In genomic region chr7:25069900-25070443, GRCh38 we compare ENCODE assay signal across 8 cellular contexts. TPM values are rescaled to one million over a fixed set of nuclear protein-coding genes. Genes with fewer than 3 reads are reported as not detected.
DNase-seq lines count a peak whose midpoint lies in the region; ATAC-seq and TF ChIP-seq lines count a peak whose summit lies in the region.

No MANE protein-coding gene starts in this region.

- no peaks in the 10 kb centered on the region for H3K36me3 Mint-ChIP-seq in HFFc6 (ENCODE audit: low read depth)
- H3K36me3 Mint-ChIP-seq in activated CD4-positive, alpha-beta T cell treated with anti-CD3 and anti-CD28 coated beads, Interleukin-2, amount 10 ng/mL, durations not matched to agents 7 days and 5 days (ENCODE audit: low read depth), result no peaks in the 10 kb centered on the region

- TF ChIP-seq CTCF in HFFc6 (IDR thresholded peaks at IDR 0.05) (peak; percentile 98), epithelial cell of esophagus (IDR thresholded peaks at IDR 0.05; ENCODE audit: insufficient read depth, low read depth, low read length, missing control alignments) (peak; percentile 80)

- no peaks in the 10 kb centered on the region for H3K9me3 Mint-ChIP-seq in HFFc6
- H3K9me3 Mint-ChIP-seq in activated CD4-positive, alpha-beta T cell treated with anti-CD3 and anti-CD28 coated beads, Interleukin-2, amount 10 ng/mL, durations not matched to agents 7 days and 5 days, result no peaks in the 10 kb centered on the region

- no peaks in the 10 kb centered on the region for H3K36me3 ChIP-seq in mucosa of rectum (ENCODE audit: control insufficient read depth in 2 of 2, insufficient read depth in 2 of 2, low read length in 2 of 2)

- H3K4me1 Mint-ChIP-seq in HFFc6 (ENCODE audit: low read depth), result peaks cover 43% of the 10 kb centered on the region
- peaks cover 21% of the 10 kb centered on the region for H3K4me1 Mint-ChIP-seq in activated CD4-positive, alpha-beta T cell treated with anti-CD3 and anti-CD28 coated beads, Interleukin-2, amount 10 ng/mL, durations not matched to agents 7 days and 5 days

- H3K4me3 ChIP-seq in epithelial cell of esophagus (ENCODE audit: low read length) (no peak overlapping the region), mucosa of rectum (ENCODE audit: low read length in 2 of 2) (peak overlapping the region; percentile 40 to 50)

- CTCF ChIA-PET in activated CD4-positive, alpha-beta T cell treated with anti-CD3 and anti-CD28 coated beads, Interleukin-2, amount 10 ng/mL, durations not matched to agents 7 days and 5 days (lab: Charles Lee), result interaction anchor here (0.6 to 2.1 kb wide), 22 partner anchors 11 to 1571 kb away, joined by 3 to 11 read pairs (median 3); no protein-coding TSS in a partner anchor

- H3K9ac ChIP-seq in mucosa of rectum (ENCODE audit: low read depth in 1 of 2, low read length in 2 of 2), result peak overlapping the region; percentile 6

- no peaks in the 10 kb centered on the region for H3K4me1 ChIP-seq in mucosa of rectum (ENCODE audit: control insufficient read depth in 2 of 2, insufficient read depth in 2 of 2, low read length in 2 of 2)

- H3K27ac Mint-ChIP-seq in HFFc6, result peak overlapping the region; percentile 56; the same call in 1 of the 2 replicates
- H3K27ac Mint-ChIP-seq in activated CD4-positive, alpha-beta T cell treated with anti-CD3 and anti-CD28 coated beads, Interleukin-2, amount 10 ng/mL, durations not matched to agents 7 days and 5 days, result no peak overlapping the region

- H3K27ac ChIP-seq in mucosa of rectum (ENCODE audit: low read depth in 2 of 2, low read length in 2 of 2), result no peak overlapping the region

- peak overlapping the region; percentile 71 for H3K4me3 Mint-ChIP-seq in HFFc6
- no peak overlapping the region for H3K4me3 Mint-ChIP-seq in activated CD4-positive, alpha-beta T cell treated with anti-CD3 and anti-CD28 coated beads, Interleukin-2, amount 10 ng/mL, durations not matched to agents 7 days and 5 days

- H3K9me3 ChIP-seq in mucosa of rectum (ENCODE audit: control insufficient read depth in 2 of 2, low read length in 2 of 2), result no peaks in the 10 kb centered on the region

- no peaks in the 10 kb centered on the region for H3K27me3 ChIP-seq in mucosa of rectum (ENCODE audit: control insufficient read depth in 2 of 2, insufficient read depth in 2 of 2, low read length in 2 of 2)

- DNase-seq in COLO829 (ENCODE audit: low spot score) (peak; percentile 94), HFFc6 (peak; percentile 74), NCI-H510A (lab: John Stamatoyannopoulos, UW) (peak; percentile 10), epithelial cell of esophagus (ENCODE audit: low read depth) (peak; percentile 69), superior temporal gyrus (ENCODE audit: extremely low spot score) (peak; percentile 86)
- DNase-seq in activated CD4-positive, alpha-beta T cell treated with anti-CD3 and anti-CD28 coated beads, Interleukin-2, amount 10 ng/mL, durations not matched to agents 7 days and 5 days, result peak; percentile 74

- no peak for ATAC-seq in GM21390 (IDR thresholded peaks at IDR 0.05; ENCODE audit: unreplicated experiment)

- no peaks in the 10 kb centered on the region for H3K27me3 Mint-ChIP-seq in HFFc6 (ENCODE audit: insufficient read depth)
- no peaks in the 10 kb centered on the region for H3K27me3 Mint-ChIP-seq in activated CD4-positive, alpha-beta T cell treated with anti-CD3 and anti-CD28 coated beads, Interleukin-2, amount 10 ng/mL, durations not matched to agents 7 days and 5 days

- POLR2A ChIA-PET in activated CD4-positive, alpha-beta T cell treated with anti-CD3 and anti-CD28 coated beads, Interleukin-2, amount 10 ng/mL, durations not matched to agents 7 days and 5 days (lab: Charles Lee), result interaction anchor here (0.8 kb wide), 1 partner anchor 249 kb away, joined by 3 read pairs; no protein-coding TSS in a partner anchor

RNA-seq across cellular contexts. Expression of gene CYCS, which starts 55.1 kb away (rescaled TPM):
- 100 to 1,000 TPM; 113 to 142 (median 130) TPM for total RNA-seq in HFFc6 (2021; fragmentation: NEBNext Ultra II Directional; extraction: Animal tissue kit (Norgen Biotek cat#: 25700))
- 100 to 1,000 TPM in 1 of 2 experiments, 10 to 100 TPM in 1; 96.1 to 108 TPM for total RNA-seq in activated CD4-positive, alpha-beta T cell treated with anti-CD3 and anti-CD28 coated beads, Interleukin-2, amount 10 ng/mL, durations not matched to agents 7 days and 5 days

Comparison
In these comparisons a context has a peak if more than half of its experiments do, and no peak if none do; other contexts are left out.
1. DNase-seq: peak in every context shown above with its lines; median percentile 94 in COLO829; 86 in superior temporal gyrus; 74 in HFFc6; 74 in activated CD4-positive, alpha-beta T cell treated with anti-CD3 and anti-CD28 coated beads, Interleukin-2, amount 10 ng/mL, durations not matched to agents 7 days and 5 days; 69 in epithelial cell of esophagus; 10 in NCI-H510A.